Comparison of ENCODE assay signal across 20 cellular contexts in the genomic region with DNA sequence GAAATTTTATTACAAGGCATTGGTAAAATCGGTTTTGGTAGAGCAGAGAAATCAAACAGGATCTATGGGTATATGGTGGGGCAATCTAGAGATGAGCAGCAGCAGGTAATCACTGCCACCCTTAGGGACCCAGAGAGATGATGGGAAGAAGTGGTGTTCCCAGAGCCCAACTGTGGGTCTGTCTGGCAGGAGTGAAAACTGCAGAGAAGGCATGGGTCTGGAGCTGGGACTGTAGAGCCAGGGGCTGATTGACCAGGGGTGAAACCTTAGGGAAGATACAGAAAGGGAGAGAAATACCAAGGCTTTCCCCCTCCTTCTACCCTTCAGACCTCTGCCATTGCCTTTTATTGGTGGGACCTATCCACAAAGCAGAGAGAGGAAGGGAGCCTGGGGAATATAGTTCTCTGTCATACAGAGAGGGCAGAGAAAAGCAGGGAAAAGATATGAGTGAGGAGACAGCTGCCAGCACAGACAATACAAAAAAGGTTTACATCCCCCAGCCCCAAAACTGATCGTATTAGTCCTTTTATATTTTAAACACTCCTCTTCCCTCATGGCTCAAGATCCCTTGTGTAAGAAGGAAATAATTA. TPM values are rescaled to one million over a fixed set of nuclear protein-coding genes. Genes with fewer than 3 reads are reported as not detected.
DNase-seq lines count a peak whose midpoint lies in the region; ATAC-seq and TF ChIP-seq lines count a peak whose summit lies in the region.
"Had no signal": no experiment of that assay in that cellular context is flagged by ENCODE, and none has a peak within 500 bp of the region (broad histone marks: within the 10 kb centered on the region; RNA-seq: fewer than 3 reads in every experiment).

No MANE protein-coding gene starts in this region.

- H3K4me3 ChIP-seq in BE2C (ENCODE audit: low read depth, low read length) (no peak overlapping the region), RWPE2 (ENCODE audit: severe bottlenecking) (no peak overlapping the region), heart right ventricle (peak overlapping the region in 1 of 10 donors; percentile 6), osteoblast (ENCODE audit: insufficient read depth, low read length) (no peak overlapping the region)
- H3K4me3 ChIP-seq: HAP-1 had no signal

- peaks cover 98% of the 10 kb centered on the region for H3K79me2 ChIP-seq in osteoblast (ENCODE audit: insufficient read depth, low read length)

- no peaks in the 10 kb centered on the region for H3K36me3 ChIP-seq in BE2C
- peaks cover 7% of the 10 kb centered on the region for H3K36me3 ChIP-seq in RWPE2 (ENCODE audit: low read depth)
- no peaks in the 10 kb centered on the region for H3K36me3 ChIP-seq in heart right ventricle
- peaks cover 10% of the 10 kb centered on the region for H3K36me3 ChIP-seq in osteoblast (ENCODE audit: insufficient read depth, low read length)
- H3K36me3 ChIP-seq: HAP-1 had no signal

- peaks cover 43% of the 10 kb centered on the region for H4K20me1 ChIP-seq in osteoblast (ENCODE audit: insufficient read depth, low read length)

- peaks cover 10% of the 10 kb centered on the region for H3K4me1 ChIP-seq in BE2C
- peaks cover 39% of the 10 kb centered on the region for H3K4me1 ChIP-seq in RWPE2 (ENCODE audit: insufficient read depth, poor library complexity, severe bottlenecking)
- peaks cover 4 to 96% (median 70%) of the 10 kb centered on the region in 9 donors for H3K4me1 ChIP-seq in heart right ventricle
- peaks cover 33% of the 10 kb centered on the region for H3K4me1 ChIP-seq in osteoblast (ENCODE audit: insufficient read depth, low read length)

- ATAC-seq in RWPE2 (ENCODE audit: low read depth) (peak; percentile 36), heart right ventricle (peak in 6 of 8 donors; percentile 21 to 47 (median 36)), GM19324 (IDR thresholded peaks at IDR 0.05; ENCODE audit: low FRiP score, unreplicated experiment) (no peak), GM18873 (IDR thresholded peaks at IDR 0.05; ENCODE audit: low FRiP score, unreplicated experiment) (no peak)
- ATAC-seq: activated T-helper 17 cell treated with anti-CD3 and anti-CD28 coated beads, Interleukin-2, amount 50 U/mL, for 72 hours; stimulated activated naive CD8-positive, alpha-beta T cell treated with anti-CD3 and anti-CD28 coated beads, Interleukin-15, Interleukin-2, amounts not matched to agents 100 U/mL and 50 U/mL, for 24 hours had no signal

- no peaks in the 10 kb centered on the region for H3K9me3 ChIP-seq in BE2C
- H3K9me3 ChIP-seq in RWPE2 (ENCODE audit: severe bottlenecking), result no peaks in the 10 kb centered on the region
- no peaks in the 10 kb centered on the region for H3K9me3 ChIP-seq in heart right ventricle
- no peaks in the 10 kb centered on the region for H3K9me3 ChIP-seq in osteoblast (ENCODE audit: low read depth, low read length)
- H3K9me3 ChIP-seq: HAP-1 had no signal

- 46 to 49% methylated on average over 2 of the region's 2 CpGs for WGBS in heart right ventricle, 2 donors

- H3K4me2 ChIP-seq in osteoblast (ENCODE audit: insufficient read depth, low read length), result peak overlapping the region; percentile 6

- no peak for TF ChIP-seq CTCF in BE2C (IDR thresholded peaks at IDR 0.05; ENCODE audit: low read depth, low read length)
- TF ChIP-seq CTCF in RWPE2 (IDR thresholded peaks at IDR 0.05; ENCODE audit: poor library complexity, severe bottlenecking), result no peak
- TF ChIP-seq CTCF in heart right ventricle (IDR thresholded peaks at IDR 0.05), result no peak
- TF ChIP-seq CTCF in osteoblast (IDR thresholded peaks at IDR 0.05; ENCODE audit: extremely low read depth, low read depth, low read length), result no peak

- intact Hi-C loops in heart right ventricle (cut with DNase I), result no loop called here

- DNase-seq in BE2C (peak; percentile 37), RWPE2 (ENCODE audit: low spot score) (no peak), heart right ventricle (no peak), osteoblast (ENCODE audit: insufficient read length, low spot score, missing footprints) (no peak), COLO829 (ENCODE audit: low spot score) (no peak), KBM-7 (no peak)
- DNase-seq: activated CD4-positive, CD25-positive, alpha-beta regulatory T cell treated with anti-CD3 and anti-CD28 coated beads, Interleukin-2, amount 50 U/mL, for 72 hours; effector memory CD4-positive, alpha-beta T cell; EL; head of caudate nucleus; kidney; MV-4-11; NCI-H2029; SHP77 treated with DMSO at 0.1 percent for 48 hours; stimulated activated naive CD8-positive, alpha-beta T cell treated with anti-CD3 and anti-CD28 coated beads, Interleukin-15, Interleukin-2, amounts not matched to agents 100 U/mL and 50 U/mL, for 24 hours; T-helper 9 cell had no signal

- in situ Hi-C loops in KBM-7 (cut with MboI; ENCODE audit: low pct_unique_long_range_greater_than_20kb, low sequenced_read_pairs), result no loop called here

- H3K27me3 ChIP-seq in BE2C (no peaks in the 10 kb centered on the region), RWPE2 (ENCODE audit: insufficient read depth, poor library complexity, severe bottlenecking) (no peaks in the 10 kb centered on the region), heart right ventricle (no peaks in the 10 kb centered on the region), osteoblast (ENCODE audit: insufficient read depth, low read length) (no peaks in the 10 kb centered on the region)

- H2AFZ ChIP-seq in osteoblast (ENCODE audit: low read length), result no peak overlapping the region

- H3K27ac ChIP-seq in RWPE2 (ENCODE audit: poor library complexity, severe bottlenecking) (peak overlapping the region; percentile 14), heart right ventricle (peak overlapping the region in 6 of 10 donors; percentile 13 to 67 (median 34)), osteoblast (ENCODE audit: low read depth, low read length) (no peak overlapping the region)

RNA-seq across cellular contexts. Expression of a gene that starts 28.7 kb away (rescaled TPM):
- 29.0 TPM for polyA plus RNA-seq in BE2C (2012; ENCODE audit: insufficient read depth, insufficient read length, low read depth)
- 1,000 to 10,000 TPM in 9 of 10 donors, 100 to 1,000 TPM in 1; 856 to 1,549 (median 1,274) TPM for total RNA-seq in heart right ventricle
- 100 to 1,000 TPM; 221 to 521 TPM for polyA plus RNA-seq in heart right ventricle
- total RNA-seq in osteoblast, result 242 and 312 TPM in 2 replicates

Comparison
In these comparisons a context has a peak if more than half of its experiments do, and no peak if none do; other contexts are left out.
1. ATAC-seq: peak in RWPE2 (single experiment) and heart right ventricle (6 of 8); none in GM19324 (single experiment) and GM18873 (single experiment).